Comparison of ENCODE assay signal across 8 cellular contexts in the genomic region with DNA sequence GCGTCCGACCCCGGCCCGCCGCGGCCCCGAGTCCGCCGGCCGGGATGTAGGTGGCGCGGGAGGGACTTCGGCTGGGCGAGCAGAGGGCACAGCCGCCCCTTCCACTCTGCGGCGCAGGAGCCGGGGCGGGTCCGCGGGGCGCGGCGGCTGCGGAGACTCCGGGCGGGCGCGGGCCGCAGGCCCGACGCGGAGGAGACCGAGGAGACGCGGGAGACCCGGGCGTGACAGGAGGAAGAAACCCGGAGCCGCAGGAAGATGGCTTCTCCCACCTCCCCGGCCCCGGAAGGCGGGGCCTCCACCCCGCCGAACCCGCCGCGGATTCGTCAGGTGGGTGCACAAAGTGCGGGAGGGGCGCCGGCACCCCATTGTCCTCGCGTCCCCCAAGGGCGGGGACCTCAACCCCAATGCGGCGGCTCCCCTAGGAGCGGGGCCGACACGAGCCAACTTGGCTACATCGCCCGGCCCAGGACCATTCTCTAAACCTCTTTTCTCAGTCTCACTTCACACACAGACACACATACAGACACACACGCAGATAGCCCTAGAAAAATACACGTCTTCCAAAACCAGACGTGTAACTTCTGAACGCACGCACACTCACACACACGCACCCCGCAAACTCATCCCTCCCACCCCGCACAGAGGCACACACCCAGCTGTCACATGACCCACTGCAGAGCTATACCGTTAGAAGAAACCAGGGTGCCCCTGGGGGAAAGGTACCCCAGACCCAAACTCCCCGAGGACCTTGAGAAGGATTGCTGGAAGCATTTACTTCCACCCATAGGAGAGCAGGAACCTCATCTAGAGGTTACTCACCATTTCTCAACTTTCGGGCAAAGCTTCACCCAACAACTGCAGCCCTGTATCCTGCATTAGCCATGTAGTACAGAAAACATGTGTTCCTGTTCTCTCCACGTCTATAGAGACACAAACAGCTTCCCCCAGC.
A peak's percentile ranks its signal among the peaks of the same experiment; 100 is the strongest.
DNase-seq lines count a peak whose midpoint lies in the region; ATAC-seq and TF ChIP-seq lines count a peak whose summit lies in the region.
"Not testable (repeated sequence)": the region's sequence is repeated elsewhere in the genome, so short reads cannot be mapped to it uniquely, and the experiment has no call there.

No MANE protein-coding gene starts in this region.

- not testable (repeated sequence) for TF ChIP-seq POLR2A in erythroblast (IDR thresholded peaks at IDR 0.05; ENCODE audit: low read length); right lobe of liver (IDR thresholded peaks at IDR 0.05)

- not testable (repeated sequence) for TF ChIP-seq CTCF in right lobe of liver (IDR thresholded peaks at IDR 0.05)

- ATAC-seq in GM19372 (IDR thresholded peaks at IDR 0.05; ENCODE audit: low read depth, unreplicated experiment) (peak; percentile 49), HG03432 (IDR thresholded peaks at IDR 0.05; ENCODE audit: unreplicated experiment) (peak; percentile 61), right lobe of liver (peak; percentile 76 to 87 (median 84))

- peaks cover 11% of the 10 kb centered on the region; the same call in 1 of the 2 replicates for H4K20me1 ChIP-seq in BLaER1

- H3K4me3 ChIP-seq in BLaER1 (peak overlapping the region; percentile 62), NT2/D1 (ENCODE audit: insufficient read length, low read depth) (peak overlapping the region; percentile 72), right lobe of liver (peak overlapping the region; percentile 22 to 46 (median 23)), skeletal muscle satellite cell (ENCODE audit: low read length) (peak overlapping the region; percentile 71)

- not testable (repeated sequence) for H3K9me3 ChIP-seq in BLaER1; NT2/D1 (ENCODE audit: insufficient read depth, low read length); right lobe of liver; skeletal muscle satellite cell (replicated peaks; ENCODE audit: low read length)

- not testable (repeated sequence) for H3K36me3 ChIP-seq in BLaER1; NT2/D1 (ENCODE audit: insufficient read depth, insufficient read length, low read length); right lobe of liver; skeletal muscle satellite cell (ENCODE audit: insufficient read depth, low read length)

- H3K4me2 ChIP-seq in BLaER1 (peak overlapping the region; percentile 82), skeletal muscle satellite cell (ENCODE audit: low read length) (peak overlapping the region; percentile 86)

- not testable (repeated sequence) for H3K27ac ChIP-seq in BLaER1, right lobe of liver

- not testable (repeated sequence) for H3K9ac ChIP-seq in BLaER1; skeletal muscle satellite cell (ENCODE audit: low read depth, low read length)
- H3K9ac ChIP-seq in NT2/D1 (ENCODE audit: insufficient read length, low read depth), result peak overlapping the region; percentile 79

- DNase-seq in NT2/D1 (ENCODE audit: low read depth, low spot score); right lobe of liver: not testable (repeated sequence)
- DNase-seq in activated effector memory CD4-positive, alpha-beta T cell treated with Interleukin-2 at 50 U/mL for 16 hours, result peak; percentile 5
- peak; percentile 7 to 8 for DNase-seq in erythroblast (lab: John Stamatoyannopoulos, UW)

- not testable (repeated sequence) for H3K4me1 ChIP-seq in BLaER1; NT2/D1 (ENCODE audit: insufficient read depth, insufficient read length); right lobe of liver
- peaks cover 14% of the 10 kb centered on the region for H3K4me1 ChIP-seq in skeletal muscle satellite cell (ENCODE audit: control insufficient read depth, insufficient read depth, low read length)

- intact Hi-C loops in right lobe of liver (cut with DNase I), result not testable (repeated sequence)

- 4% methylated on average over 15 of the region's 74 CpGs for WGBS in right lobe of liver (ENCODE audit: insufficient coverage, low coverage, low lambda C conversion rate, missing lambda C conversion rate)

- peaks cover 61% of the 10 kb centered on the region for H3K27me3 ChIP-seq in BLaER1
- not testable (repeated sequence) for H3K27me3 ChIP-seq in NT2/D1 (ENCODE audit: insufficient read depth, insufficient read length)
- H3K27me3 ChIP-seq in right lobe of liver, result peaks cover 4 to 14% of the 10 kb centered on the region in 2 donors
- peaks cover 56% of the 10 kb centered on the region for H3K27me3 ChIP-seq in skeletal muscle satellite cell (ENCODE audit: control insufficient read depth, insufficient read depth, low read length)
